In the genomic region with DNA sequence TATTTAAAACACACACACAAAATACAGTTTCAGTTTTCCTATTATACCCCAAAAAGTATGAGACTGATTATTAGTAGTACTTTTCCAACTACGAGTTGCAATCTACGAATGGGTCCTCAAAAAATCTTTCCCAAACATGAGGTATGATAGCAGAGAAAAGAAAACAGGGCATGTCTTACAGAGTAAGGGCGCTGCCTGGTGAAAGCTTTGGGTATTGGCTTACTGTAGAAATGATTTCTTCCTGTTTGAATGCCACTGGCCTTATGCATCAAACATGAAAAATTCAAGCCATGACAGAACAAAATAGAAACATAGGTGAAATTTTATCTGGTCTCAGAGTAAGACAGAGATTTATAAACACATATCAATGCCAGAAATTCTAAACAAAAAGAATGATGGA, we compare ENCODE assay signal across 10 cellular contexts.
DNase-seq lines count a peak whose midpoint lies in the region; ATAC-seq and TF ChIP-seq lines count a peak whose summit lies in the region.
"Had no signal": no experiment of that assay in that cellular context is flagged by ENCODE, and none has a peak within 500 bp of the region (broad histone marks: within the 10 kb centered on the region; RNA-seq: fewer than 3 reads in every experiment).

No MANE protein-coding gene starts in this region.

- BruUV-seq in mammary epithelial cell (replicated peaks; lab: Mats Ljungman, UMichigan) (no TSS peak), MCF 10A (replicated peaks; lab: Mats Ljungman, UMichigan) (no TSS peak)

- DNase-seq in mammary epithelial cell (peak; percentile 2), MCF 10A (ENCODE audit: unreplicated experiment) (no peak), chondrocyte (ENCODE audit: low spot score) (no peak), retinal pigment epithelial cell (ENCODE audit: low read depth) (no peak), esophagus muscularis mucosa (ENCODE audit: extremely low spot score) (no peak)
- DNase-seq in activated CD4-positive, alpha-beta T cell treated with anti-CD3 and anti-CD28 coated beads, Interleukin-2, amount 10 ng/mL, durations not matched to agents 24 days and 14 days = no peak
- DNase-seq: anterior cingulate cortex; stimulated activated CD4-positive, alpha-beta T cell treated with anti-CD3 and anti-CD28 coated beads, Interleukin-4, amount 100 ng/mL, for 1 hour had no signal

- CTCF ChIA-PET in mammary epithelial cell (lab: Charles Lee; ENCODE audit: low non-redundant PET) (no interaction called here), MCF 10A (lab: Yijun Ruan, JAX) (no interaction called here)

- POLR2A ChIA-PET in MCF 10A (lab: Yijun Ruan, JAX) = no interaction called here

- 86% methylated on average over 3 of the region's 3 CpGs for WGBS in mammary epithelial cell (ENCODE audit: low coverage, missing lambda C conversion rate)
- WGBS in esophagus muscularis mucosa = 93% methylated on average over 3 of the region's 3 CpGs

- no peaks in the 10 kb centered on the region for H4K20me1 ChIP-seq in mammary epithelial cell (ENCODE audit: insufficient read depth, low read length)

- no peak overlapping the region for H3K4me2 ChIP-seq in mammary epithelial cell (ENCODE audit: insufficient read depth, low read depth, low read length)

- intact Hi-C loops in mammary epithelial cell (cut with micrococcal nuclease) (no loop called here), MCF 10A (cut with micrococcal nuclease) (no loop called here), esophagus muscularis mucosa (cut with DNase I) (no loop called here)
- intact Hi-C loops in activated CD4-positive, alpha-beta T cell treated with anti-CD3 and anti-CD28 coated beads, Interleukin-2, amount 10 ng/mL, durations not matched to agents 24 days and 14 days (cut with micrococcal nuclease) = no loop called here

- H3K4me3 ChIP-seq in mammary epithelial cell (replicated peaks in 1 of 3; ENCODE audit: insufficient read depth in 1 of 3, low read depth in 2 of 3, low read length in 3 of 3) (no peak overlapping the region), retinal pigment epithelial cell (ENCODE audit: low read length) (no peak overlapping the region), esophagus muscularis mucosa (no peak overlapping the region)

- no peaks in the 10 kb centered on the region for H3K27me3 ChIP-seq in mammary epithelial cell (ENCODE audit: insufficient read depth, low read length)
- H3K27me3 ChIP-seq in esophagus muscularis mucosa = no peaks in the 10 kb centered on the region

- H3K4me1 ChIP-seq in mammary epithelial cell (ENCODE audit: insufficient read depth, low read length) (no peaks in the 10 kb centered on the region), esophagus muscularis mucosa (peaks cover 0 to 2% (median 0%) of the 10 kb centered on the region in 4 donors)

- H3K79me2 ChIP-seq in mammary epithelial cell (ENCODE audit: insufficient read depth, low read length) = no peaks in the 10 kb centered on the region

- TF ChIP-seq EP300 in esophagus muscularis mucosa (IDR thresholded peaks at IDR 0.05) = no peak

- in situ Hi-C loops in mammary epithelial cell (cut with MboI; ENCODE audit: low sequenced_read_pairs in 2 of 2) = no loop called here

- H3K36me3 Mint-ChIP-seq in MCF 10A (ENCODE audit: insufficient read depth, unreplicated experiment) (no peaks in the 10 kb centered on the region), chondrocyte (ENCODE audit: low read depth) (peaks cover 3% of the 10 kb centered on the region)
- no peaks in the 10 kb centered on the region for H3K36me3 Mint-ChIP-seq in activated CD4-positive, alpha-beta T cell treated with anti-CD3 and anti-CD28 coated beads, Interleukin-2, amount 10 ng/mL, durations not matched to agents 24 days and 14 days (ENCODE audit: low read depth)

- H3K36me3 ChIP-seq in mammary epithelial cell (ENCODE audit: insufficient read depth, low read length) (no peaks in the 10 kb centered on the region), esophagus muscularis mucosa (no peaks in the 10 kb centered on the region)

- dilution Hi-C loops in mammary epithelial cell (cut with HindIII; ENCODE audit: low sequenced_read_pairs) = no loop called here

- H3K27ac ChIP-seq in mammary epithelial cell (ENCODE audit: insufficient read depth, low read depth, low read length) (no peak overlapping the region), esophagus muscularis mucosa (replicated peaks in 1 of 4) (no peak overlapping the region)

- H3K4me1 Mint-ChIP-seq in MCF 10A (ENCODE audit: insufficient read depth, unreplicated experiment) (peaks cover 8% of the 10 kb centered on the region), chondrocyte (ENCODE audit: low read depth) (peaks cover 8% of the 10 kb centered on the region)
- H3K4me1 Mint-ChIP-seq in activated CD4-positive, alpha-beta T cell treated with anti-CD3 and anti-CD28 coated beads, Interleukin-2, amount 10 ng/mL, durations not matched to agents 24 days and 14 days = no peaks in the 10 kb centered on the region

- H3K9me3 ChIP-seq in mammary epithelial cell (replicated peaks; ENCODE audit: insufficient read depth, low read length) (no peaks in the 10 kb centered on the region), esophagus muscularis mucosa (no peaks in the 10 kb centered on the region)

- H3K4me3 Mint-ChIP-seq in MCF 10A (ENCODE audit: unreplicated experiment) (no peak overlapping the region), chondrocyte (ENCODE audit: unreplicated experiment) (no peak overlapping the region)
- H3K4me3 Mint-ChIP-seq in activated CD4-positive, alpha-beta T cell treated with anti-CD3 and anti-CD28 coated beads, Interleukin-2, amount 10 ng/mL, durations not matched to agents 24 days and 14 days = no peak overlapping the region

- no peak overlapping the region for H3K9ac ChIP-seq in mammary epithelial cell (ENCODE audit: insufficient read depth, low read length)

- H3K9me3 Mint-ChIP-seq in MCF 10A (ENCODE audit: unreplicated experiment) (no peaks in the 10 kb centered on the region), chondrocyte (ENCODE audit: low read depth) (no peaks in the 10 kb centered on the region)
- H3K9me3 Mint-ChIP-seq in activated CD4-positive, alpha-beta T cell treated with anti-CD3 and anti-CD28 coated beads, Interleukin-2, amount 10 ng/mL, durations not matched to agents 24 days and 14 days = no peaks in the 10 kb centered on the region

- no peaks in the 10 kb centered on the region for H3K27me3 Mint-ChIP-seq in MCF 10A (ENCODE audit: insufficient read depth, unreplicated experiment)
- H3K27me3 Mint-ChIP-seq in chondrocyte (ENCODE audit: low read depth) = no peaks in the 10 kb centered on the region
- no peaks in the 10 kb centered on the region for H3K27me3 Mint-ChIP-seq in activated CD4-positive, alpha-beta T cell treated with anti-CD3 and anti-CD28 coated beads, Interleukin-2, amount 10 ng/mL, durations not matched to agents 24 days and 14 days

- ATAC-seq in HG02678 (IDR thresholded peaks at IDR 0.05; ENCODE audit: unreplicated experiment) = no peak

- H2AFZ ChIP-seq in mammary epithelial cell (ENCODE audit: low read depth, low read length) = no peak overlapping the region

- no peak for TF ChIP-seq POLR2A in esophagus muscularis mucosa (IDR thresholded peaks at IDR 0.05; ENCODE audit: low read depth)

- H3K27ac Mint-ChIP-seq in MCF 10A (ENCODE audit: low read depth, unreplicated experiment) (no peak overlapping the region), chondrocyte (ENCODE audit: unreplicated experiment) (no peak overlapping the region)
- no peak overlapping the region for H3K27ac Mint-ChIP-seq in activated CD4-positive, alpha-beta T cell treated with anti-CD3 and anti-CD28 coated beads, Interleukin-2, amount 10 ng/mL, durations not matched to agents 24 days and 14 days

- TF ChIP-seq CTCF in mammary epithelial cell (conservative IDR thresholded peaks at IDR 0.05 in 1 of 2, IDR thresholded peaks at IDR 0.05 in 1 of 2; ENCODE audit: extremely low read depth in 1 of 2, insufficient read depth in 1 of 2, low read depth in 1 of 2, low read length in 2 of 2) (peak; percentile 5 to 38), MCF 10A (IDR thresholded peaks at IDR 0.05; ENCODE audit: unreplicated experiment) (no peak), LNCAP (IDR thresholded peaks at IDR 0.05) (peak; percentile 54), chondrocyte (IDR thresholded peaks at IDR 0.05) (peak; percentile 44), retinal pigment epithelial cell (conservative IDR thresholded peaks at IDR 0.05; ENCODE audit: low read depth, low read length) (peak; percentile 46), esophagus muscularis mucosa (IDR thresholded peaks at IDR 0.05) (no peak)

Comparison
In these comparisons a context has a peak if more than half of its experiments do, and no peak if none do; other contexts are left out.
1. CTCF ChIP-seq: peak in mammary epithelial cell (2 of 2), LNCAP (single experiment), chondrocyte (single experiment) and retinal pigment epithelial cell (single experiment); none in MCF 10A (single experiment) and esophagus muscularis mucosa (0 of 3).